ENCODE assay signal across 1 cellular context in the genomic region with DNA sequence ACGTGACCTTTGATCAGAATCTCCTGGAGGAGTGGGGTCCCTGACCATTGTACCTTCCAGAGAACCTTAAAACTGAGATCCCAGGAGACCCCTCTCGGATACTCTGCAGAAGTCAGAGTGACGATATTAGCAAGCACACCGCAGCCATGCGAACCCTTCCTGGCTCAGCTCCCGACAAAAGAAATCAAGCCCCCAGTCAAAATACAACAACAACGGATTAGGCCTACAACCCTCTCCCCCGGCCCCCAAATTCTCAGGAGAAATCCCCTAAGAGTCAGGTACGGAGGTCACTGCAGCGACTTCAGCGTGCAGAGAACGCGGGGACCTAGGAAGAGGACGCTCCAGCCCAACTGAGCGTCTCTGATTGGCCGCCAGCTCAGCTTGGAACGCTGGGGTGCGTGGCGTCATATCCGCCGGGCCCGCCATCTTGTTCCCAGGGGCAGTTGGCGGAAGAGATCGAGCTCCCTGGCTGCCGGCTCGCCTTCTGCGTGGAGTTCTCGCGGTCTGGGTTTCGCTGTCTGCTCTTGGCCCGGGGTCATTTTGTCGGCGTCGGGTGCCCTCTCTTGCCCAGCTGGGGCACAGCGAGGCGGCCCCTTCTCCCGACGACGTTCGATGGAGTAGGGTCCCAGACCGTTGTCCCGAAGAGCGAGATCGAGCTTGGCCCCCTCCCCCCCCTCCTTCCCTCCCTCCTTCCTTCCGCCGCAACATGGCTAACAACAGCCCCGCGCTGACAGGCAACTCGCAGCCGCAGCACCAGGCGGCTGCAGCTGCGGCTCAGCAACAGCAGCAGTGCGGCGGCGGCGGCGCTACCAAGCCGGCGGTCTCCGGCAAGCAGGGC.
TF ChIP-seq lines count a peak whose summit lies in the region.

A gene with protein sequence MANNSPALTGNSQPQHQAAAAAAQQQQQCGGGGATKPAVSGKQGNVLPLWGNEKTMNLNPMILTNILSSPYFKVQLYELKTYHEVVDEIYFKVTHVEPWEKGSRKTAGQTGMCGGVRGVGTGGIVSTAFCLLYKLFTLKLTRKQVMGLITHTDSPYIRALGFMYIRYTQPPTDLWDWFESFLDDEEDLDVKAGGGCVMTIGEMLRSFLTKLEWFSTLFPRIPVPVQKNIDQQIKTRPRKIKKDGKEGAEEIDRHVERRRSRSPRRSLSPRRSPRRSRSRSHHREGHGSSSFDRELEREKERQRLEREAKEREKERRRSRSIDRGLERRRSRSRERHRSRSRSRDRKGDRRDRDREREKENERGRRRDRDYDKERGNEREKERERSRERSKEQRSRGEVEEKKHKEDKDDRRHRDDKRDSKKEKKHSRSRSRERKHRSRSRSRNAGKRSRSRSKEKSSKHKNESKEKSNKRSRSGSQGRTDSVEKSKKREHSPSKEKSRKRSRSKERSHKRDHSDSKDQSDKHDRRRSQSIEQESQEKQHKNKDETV (plus strand): TSS at position 425 of the 838 bp plus-strand sequence. CDS start 282 bp downstream, at position 707.

TF ChIP-seq in HepG2, 621 proteins besides CTCF, POLR2A, EP300 and RAD21 (continued from another document and continues in another):
- TF ChIP-seq, protein P1, sequence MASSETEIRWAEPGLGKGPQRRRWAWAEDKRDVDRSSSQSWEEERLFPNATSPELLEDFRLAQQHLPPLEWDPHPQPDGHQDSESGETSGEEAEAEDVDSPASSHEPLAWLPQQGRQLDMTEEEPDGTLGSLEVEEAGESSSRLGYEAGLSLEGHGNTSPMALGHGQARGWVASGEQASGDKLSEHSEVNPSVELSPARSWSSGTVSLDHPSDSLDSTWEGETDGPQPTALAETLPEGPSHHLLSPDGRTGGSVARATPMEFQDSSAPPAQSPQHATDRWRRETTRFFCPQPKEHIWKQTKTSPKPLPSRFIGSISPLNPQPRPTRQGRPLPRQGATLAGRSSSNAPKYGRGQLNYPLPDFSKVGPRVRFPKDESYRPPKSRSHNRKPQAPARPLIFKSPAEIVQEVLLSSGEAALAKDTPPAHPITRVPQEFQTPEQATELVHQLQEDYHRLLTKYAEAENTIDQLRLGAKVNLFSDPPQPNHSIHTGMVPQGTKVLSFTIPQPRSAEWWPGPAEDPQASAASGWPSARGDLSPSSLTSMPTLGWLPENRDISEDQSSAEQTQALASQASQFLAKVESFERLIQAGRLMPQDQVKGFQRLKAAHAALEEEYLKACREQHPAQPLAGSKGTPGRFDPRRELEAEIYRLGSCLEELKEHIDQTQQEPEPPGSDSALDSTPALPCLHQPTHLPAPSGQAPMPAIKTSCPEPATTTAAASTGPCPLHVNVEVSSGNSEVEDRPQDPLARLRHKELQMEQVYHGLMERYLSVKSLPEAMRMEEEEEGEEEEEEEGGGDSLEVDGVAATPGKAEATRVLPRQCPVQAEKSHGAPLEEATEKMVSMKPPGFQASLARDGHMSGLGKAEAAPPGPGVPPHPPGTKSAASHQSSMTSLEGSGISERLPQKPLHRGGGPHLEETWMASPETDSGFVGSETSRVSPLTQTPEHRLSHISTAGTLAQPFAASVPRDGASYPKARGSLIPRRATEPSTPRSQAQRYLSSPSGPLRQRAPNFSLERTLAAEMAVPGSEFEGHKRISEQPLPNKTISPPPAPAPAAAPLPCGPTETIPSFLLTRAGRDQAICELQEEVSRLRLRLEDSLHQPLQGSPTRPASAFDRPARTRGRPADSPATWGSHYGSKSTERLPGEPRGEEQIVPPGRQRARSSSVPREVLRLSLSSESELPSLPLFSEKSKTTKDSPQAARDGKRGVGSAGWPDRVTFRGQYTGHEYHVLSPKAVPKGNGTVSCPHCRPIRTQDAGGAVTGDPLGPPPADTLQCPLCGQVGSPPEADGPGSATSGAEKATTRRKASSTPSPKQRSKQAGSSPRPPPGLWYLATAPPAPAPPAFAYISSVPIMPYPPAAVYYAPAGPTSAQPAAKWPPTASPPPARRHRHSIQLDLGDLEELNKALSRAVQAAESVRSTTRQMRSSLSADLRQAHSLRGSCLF (CRISPR knock-in tag; IDR thresholded peaks at IDR 0.05; ENCODE audit: borderline replicate concordance) = peak; percentile 67
- TF ChIP-seq ZFP90 (CRISPR knock-in tag; IDR thresholded peaks at IDR 0.05; ENCODE audit: borderline replicate concordance) (no peak; the same call in 1 of the 2 replicates), ZNF124 (CRISPR knock-in tag; IDR thresholded peaks at IDR 0.05) (0 out of 2 replicates have a peak, but pooled peaks have one; percentile 43), ZNF337 (CRISPR knock-in tag; IDR thresholded peaks at IDR 0.05; ENCODE audit: borderline replicate concordance, low read depth) (0 out of 2 replicates have a peak, but pooled peaks have one; percentile 36), HNRNPLL (IDR thresholded peaks at IDR 0.05; ENCODE audit: low read depth, low read length, poor library complexity, severe bottlenecking) (peak; percentile 86), JDP2 (CRISPR knock-in tag; IDR thresholded peaks at IDR 0.05; ENCODE audit: borderline replicate concordance) (no peak), ZNF264 (CRISPR knock-in tag; IDR thresholded peaks at IDR 0.05) (peak; percentile 41; the same call in 1 of the 2 replicates), MTF1 (CRISPR knock-in tag; IDR thresholded peaks at IDR 0.05) (no peak), NR2F2 (IDR thresholded peaks at IDR 0.05; ENCODE audit: borderline replicate concordance, low read depth) (no peak), ZNF138 (CRISPR knock-in tag; IDR thresholded peaks at IDR 0.05; ENCODE audit: low read depth) (no peak), BHLHE40 (IDR thresholded peaks at IDR 0.05; ENCODE audit: low read length) (no peak), ZNF331 (CRISPR knock-in tag; IDR thresholded peaks at IDR 0.05) (peak; percentile 42; the same call in 1 of the 2 replicates), GATA4 (IDR thresholded peaks at IDR 0.05; ENCODE audit: borderline replicate concordance, low read depth) (peak; percentile 50; the same call in 1 of the 2 replicates), ZNF670 (CRISPR knock-in tag; IDR thresholded peaks at IDR 0.05; ENCODE audit: borderline replicate concordance) (no peak; the same call in 1 of the 2 replicates), ZNF17 (CRISPR knock-in tag; IDR thresholded peaks at IDR 0.05) (no peak), NR2F6 (IDR thresholded peaks at IDR 0.05) (0 out of 2 replicates have a peak, but pooled peaks have one; percentile 29), NR2F6 (CRISPR knock-in tag; IDR thresholded peaks at IDR 0.05) (peak; percentile 41; the same call in 1 of the 2 replicates), ZNF562 (CRISPR knock-in tag; IDR thresholded peaks at IDR 0.05; ENCODE audit: borderline replicate concordance) (no peak), NR2C2 (CRISPR knock-in tag; IDR thresholded peaks at IDR 0.05; ENCODE audit: borderline replicate concordance) (peak; percentile 92), ZNF230 (CRISPR knock-in tag; IDR thresholded peaks at IDR 0.05) (peak; percentile 93; the same call in 1 of the 2 replicates), TOPORS (CRISPR knock-in tag; IDR thresholded peaks at IDR 0.05) (no peak; the same call in 1 of the 2 replicates), ZMYM3 (CRISPR knock-in tag; IDR thresholded peaks at IDR 0.05) (peak; percentile 34; the same call in 1 of the 2 replicates)
- TF ChIP-seq, protein P2, sequence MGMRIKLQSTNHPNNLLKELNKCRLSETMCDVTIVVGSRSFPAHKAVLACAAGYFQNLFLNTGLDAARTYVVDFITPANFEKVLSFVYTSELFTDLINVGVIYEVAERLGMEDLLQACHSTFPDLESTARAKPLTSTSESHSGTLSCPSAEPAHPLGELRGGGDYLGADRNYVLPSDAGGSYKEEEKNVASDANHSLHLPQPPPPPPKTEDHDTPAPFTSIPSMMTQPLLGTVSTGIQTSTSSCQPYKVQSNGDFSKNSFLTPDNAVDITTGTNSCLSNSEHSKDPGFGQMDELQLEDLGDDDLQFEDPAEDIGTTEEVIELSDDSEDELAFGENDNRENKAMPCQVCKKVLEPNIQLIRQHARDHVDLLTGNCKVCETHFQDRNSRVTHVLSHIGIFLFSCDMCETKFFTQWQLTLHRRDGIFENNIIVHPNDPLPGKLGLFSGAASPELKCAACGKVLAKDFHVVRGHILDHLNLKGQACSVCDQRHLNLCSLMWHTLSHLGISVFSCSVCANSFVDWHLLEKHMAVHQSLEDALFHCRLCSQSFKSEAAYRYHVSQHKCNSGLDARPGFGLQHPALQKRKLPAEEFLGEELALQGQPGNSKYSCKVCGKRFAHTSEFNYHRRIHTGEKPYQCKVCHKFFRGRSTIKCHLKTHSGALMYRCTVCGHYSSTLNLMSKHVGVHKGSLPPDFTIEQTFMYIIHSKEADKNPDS (CRISPR knock-in tag; IDR thresholded peaks at IDR 0.05) = 0 out of 2 replicates have a peak, but pooled peaks have one; percentile 42
- TF ChIP-seq, protein P3, sequence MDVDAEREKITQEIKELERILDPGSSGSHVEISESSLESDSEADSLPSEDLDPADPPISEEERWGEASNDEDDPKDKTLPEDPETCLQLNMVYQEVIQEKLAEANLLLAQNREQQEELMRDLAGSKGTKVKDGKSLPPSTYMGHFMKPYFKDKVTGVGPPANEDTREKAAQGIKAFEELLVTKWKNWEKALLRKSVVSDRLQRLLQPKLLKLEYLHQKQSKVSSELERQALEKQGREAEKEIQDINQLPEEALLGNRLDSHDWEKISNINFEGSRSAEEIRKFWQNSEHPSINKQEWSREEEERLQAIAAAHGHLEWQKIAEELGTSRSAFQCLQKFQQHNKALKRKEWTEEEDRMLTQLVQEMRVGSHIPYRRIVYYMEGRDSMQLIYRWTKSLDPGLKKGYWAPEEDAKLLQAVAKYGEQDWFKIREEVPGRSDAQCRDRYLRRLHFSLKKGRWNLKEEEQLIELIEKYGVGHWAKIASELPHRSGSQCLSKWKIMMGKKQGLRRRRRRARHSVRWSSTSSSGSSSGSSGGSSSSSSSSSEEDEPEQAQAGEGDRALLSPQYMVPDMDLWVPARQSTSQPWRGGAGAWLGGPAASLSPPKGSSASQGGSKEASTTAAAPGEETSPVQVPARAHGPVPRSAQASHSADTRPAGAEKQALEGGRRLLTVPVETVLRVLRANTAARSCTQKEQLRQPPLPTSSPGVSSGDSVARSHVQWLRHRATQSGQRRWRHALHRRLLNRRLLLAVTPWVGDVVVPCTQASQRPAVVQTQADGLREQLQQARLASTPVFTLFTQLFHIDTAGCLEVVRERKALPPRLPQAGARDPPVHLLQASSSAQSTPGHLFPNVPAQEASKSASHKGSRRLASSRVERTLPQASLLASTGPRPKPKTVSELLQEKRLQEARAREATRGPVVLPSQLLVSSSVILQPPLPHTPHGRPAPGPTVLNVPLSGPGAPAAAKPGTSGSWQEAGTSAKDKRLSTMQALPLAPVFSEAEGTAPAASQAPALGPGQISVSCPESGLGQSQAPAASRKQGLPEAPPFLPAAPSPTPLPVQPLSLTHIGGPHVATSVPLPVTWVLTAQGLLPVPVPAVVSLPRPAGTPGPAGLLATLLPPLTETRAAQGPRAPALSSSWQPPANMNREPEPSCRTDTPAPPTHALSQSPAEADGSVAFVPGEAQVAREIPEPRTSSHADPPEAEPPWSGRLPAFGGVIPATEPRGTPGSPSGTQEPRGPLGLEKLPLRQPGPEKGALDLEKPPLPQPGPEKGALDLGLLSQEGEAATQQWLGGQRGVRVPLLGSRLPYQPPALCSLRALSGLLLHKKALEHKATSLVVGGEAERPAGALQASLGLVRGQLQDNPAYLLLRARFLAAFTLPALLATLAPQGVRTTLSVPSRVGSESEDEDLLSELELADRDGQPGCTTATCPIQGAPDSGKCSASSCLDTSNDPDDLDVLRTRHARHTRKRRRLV (CRISPR knock-in tag; IDR thresholded peaks at IDR 0.05) = no peak
- TF ChIP-seq, protein P4, sequence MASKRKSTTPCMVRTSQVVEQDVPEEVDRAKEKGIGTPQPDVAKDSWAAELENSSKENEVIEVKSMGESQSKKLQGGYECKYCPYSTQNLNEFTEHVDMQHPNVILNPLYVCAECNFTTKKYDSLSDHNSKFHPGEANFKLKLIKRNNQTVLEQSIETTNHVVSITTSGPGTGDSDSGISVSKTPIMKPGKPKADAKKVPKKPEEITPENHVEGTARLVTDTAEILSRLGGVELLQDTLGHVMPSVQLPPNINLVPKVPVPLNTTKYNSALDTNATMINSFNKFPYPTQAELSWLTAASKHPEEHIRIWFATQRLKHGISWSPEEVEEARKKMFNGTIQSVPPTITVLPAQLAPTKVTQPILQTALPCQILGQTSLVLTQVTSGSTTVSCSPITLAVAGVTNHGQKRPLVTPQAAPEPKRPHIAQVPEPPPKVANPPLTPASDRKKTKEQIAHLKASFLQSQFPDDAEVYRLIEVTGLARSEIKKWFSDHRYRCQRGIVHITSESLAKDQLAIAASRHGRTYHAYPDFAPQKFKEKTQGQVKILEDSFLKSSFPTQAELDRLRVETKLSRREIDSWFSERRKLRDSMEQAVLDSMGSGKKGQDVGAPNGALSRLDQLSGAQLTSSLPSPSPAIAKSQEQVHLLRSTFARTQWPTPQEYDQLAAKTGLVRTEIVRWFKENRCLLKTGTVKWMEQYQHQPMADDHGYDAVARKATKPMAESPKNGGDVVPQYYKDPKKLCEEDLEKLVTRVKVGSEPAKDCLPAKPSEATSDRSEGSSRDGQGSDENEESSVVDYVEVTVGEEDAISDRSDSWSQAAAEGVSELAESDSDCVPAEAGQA (IDR thresholded peaks at IDR 0.05; ENCODE audit: low read depth) = peak; percentile 98
- TF ChIP-seq, protein P4 (CRISPR knock-in tag; IDR thresholded peaks at IDR 0.05; ENCODE audit: borderline replicate concordance) = no peak
- TF ChIP-seq, protein P5, sequence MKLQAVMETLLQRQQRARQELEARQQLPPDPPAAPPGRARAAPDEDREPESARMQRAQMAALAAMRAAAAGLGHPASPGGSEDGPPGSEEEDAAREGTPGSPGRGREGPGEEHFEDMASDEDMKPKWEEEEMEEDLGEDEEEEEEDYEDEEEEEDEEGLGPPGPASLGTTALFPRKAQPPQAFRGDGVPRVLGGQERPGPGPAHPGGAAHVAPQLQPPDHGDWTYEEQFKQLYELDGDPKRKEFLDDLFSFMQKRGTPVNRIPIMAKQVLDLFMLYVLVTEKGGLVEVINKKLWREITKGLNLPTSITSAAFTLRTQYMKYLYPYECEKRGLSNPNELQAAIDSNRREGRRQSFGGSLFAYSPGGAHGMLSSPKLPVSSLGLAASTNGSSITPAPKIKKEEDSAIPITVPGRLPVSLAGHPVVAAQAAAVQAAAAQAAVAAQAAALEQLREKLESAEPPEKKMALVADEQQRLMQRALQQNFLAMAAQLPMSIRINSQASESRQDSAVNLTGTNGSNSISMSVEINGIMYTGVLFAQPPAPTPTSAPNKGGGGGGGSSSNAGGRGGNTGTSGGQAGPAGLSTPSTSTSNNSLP (IDR thresholded peaks at IDR 0.05; ENCODE audit: low read depth, low read length) = no peak
